In the genomic region with DNA sequence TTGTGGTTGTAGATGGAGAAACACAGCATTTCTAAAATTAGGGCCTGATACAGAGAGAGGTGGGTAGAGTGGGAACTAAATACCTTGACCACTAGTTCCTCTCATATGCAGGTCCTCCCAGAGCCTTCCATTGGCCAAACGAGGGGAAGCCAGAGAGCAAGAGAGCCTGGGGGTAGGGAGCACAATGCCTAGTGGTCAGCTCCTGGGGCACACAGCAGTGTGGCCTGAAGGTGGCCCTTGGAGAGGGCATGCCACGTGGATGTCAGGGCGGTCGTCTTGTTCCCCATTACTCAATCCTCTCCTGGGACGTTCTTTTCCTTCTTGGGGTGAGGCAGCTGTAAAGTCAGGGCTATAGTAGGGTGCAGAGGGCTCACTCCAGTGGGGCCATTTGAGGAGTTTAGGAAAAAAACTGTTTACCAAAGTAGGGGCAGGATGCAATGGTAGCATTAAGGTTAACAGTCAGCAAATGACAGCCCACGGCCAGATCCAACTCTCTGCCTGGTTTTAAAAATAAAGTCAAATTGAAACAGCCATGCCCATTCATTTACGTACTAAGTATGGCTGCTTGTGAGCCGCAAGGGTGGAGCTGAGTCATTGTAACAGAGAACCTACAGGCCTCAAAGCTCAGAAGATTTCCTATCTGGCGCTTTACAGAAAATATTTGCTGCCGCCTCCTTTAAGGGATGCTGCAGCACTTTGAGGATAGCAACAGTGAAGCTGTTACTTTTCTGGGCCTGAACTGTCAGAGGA, we compare ENCODE assay signal across 12 cellular contexts. TPM values are rescaled to one million over a fixed set of nuclear protein-coding genes. Genes with fewer than 3 reads are reported as not detected.
DNase-seq lines count a peak whose midpoint lies in the region; ATAC-seq and TF ChIP-seq lines count a peak whose summit lies in the region.
"Had no signal": no experiment of that assay in that cellular context is flagged by ENCODE, and none has a peak within 500 bp of the region (broad histone marks: within the 10 kb centered on the region; RNA-seq: fewer than 3 reads in every experiment).

No MANE protein-coding gene starts in this region.

- POLR2A ChIA-PET in CD8-positive, alpha-beta T cell (lab: Charles Lee): no interaction called here

- no peaks in the 10 kb centered on the region for H3K9me3 ChIP-seq in CD8-positive, alpha-beta T cell (ENCODE audit: low read length)

- no peak overlapping the region for H3K27ac Mint-ChIP-seq in chondrocyte (ENCODE audit: unreplicated experiment)
- H3K27ac Mint-ChIP-seq in CD8-positive, alpha-beta T cell: no peak overlapping the region
- H3K27ac Mint-ChIP-seq: T-helper 17 cell had no signal

- H3K4me3 Mint-ChIP-seq in chondrocyte (ENCODE audit: unreplicated experiment): no peak overlapping the region
- H3K4me3 Mint-ChIP-seq in CD8-positive, alpha-beta T cell: no peak overlapping the region
- H3K4me3 Mint-ChIP-seq: T-helper 17 cell had no signal

- H3K4me1 ChIP-seq in CD8-positive, alpha-beta T cell (ENCODE audit: insufficient read depth, low read length): no peaks in the 10 kb centered on the region

- no peaks in the 10 kb centered on the region for H3K36me3 Mint-ChIP-seq in chondrocyte (ENCODE audit: low read depth)
- H3K36me3 Mint-ChIP-seq in CD8-positive, alpha-beta T cell: no peaks in the 10 kb centered on the region

- no peak overlapping the region for H3K4me3 ChIP-seq in CD8-positive, alpha-beta T cell (ENCODE audit: low read depth, low read length)

- H3K4me1 Mint-ChIP-seq in chondrocyte (ENCODE audit: low read depth): peaks cover 20% of the 10 kb centered on the region
- H3K4me1 Mint-ChIP-seq in CD8-positive, alpha-beta T cell (ENCODE audit: low read depth): no peaks in the 10 kb centered on the region

- TF ChIP-seq CTCF in chondrocyte (IDR thresholded peaks at IDR 0.05): no peak
- TF ChIP-seq CTCF in CD8-positive, alpha-beta T cell (IDR thresholded peaks at IDR 0.05): no peak

- CTCF ChIA-PET in CD8-positive, alpha-beta T cell (lab: Charles Lee): interaction anchor here (2.2 kb wide), 1 partner anchor 23 kb away, joined by 5 read pairs; no protein-coding TSS in a partner anchor

- H3K9me3 Mint-ChIP-seq in chondrocyte (ENCODE audit: low read depth): no peaks in the 10 kb centered on the region
- H3K9me3 Mint-ChIP-seq in CD8-positive, alpha-beta T cell: no peaks in the 10 kb centered on the region

- no peaks in the 10 kb centered on the region for H3K36me3 ChIP-seq in CD8-positive, alpha-beta T cell (ENCODE audit: insufficient read depth, low read length)

- H3K27me3 Mint-ChIP-seq in chondrocyte (ENCODE audit: low read depth): no peaks in the 10 kb centered on the region
- no peaks in the 10 kb centered on the region for H3K27me3 Mint-ChIP-seq in CD8-positive, alpha-beta T cell (ENCODE audit: low read depth)

- no peak overlapping the region for H3K27ac ChIP-seq in CD8-positive, alpha-beta T cell (ENCODE audit: low read depth, low read length)

- no peaks in the 10 kb centered on the region for H3K27me3 ChIP-seq in CD8-positive, alpha-beta T cell (ENCODE audit: insufficient read depth, low read length)

- DNase-seq in stimulated activated CD4-positive, alpha-beta T cell treated with anti-CD3 and anti-CD28 coated beads, Interleukin-15, amount 100 ng/mL, for 48 hours (ENCODE audit: low read depth in 2 of 2): peak; percentile 29 to 39
- no peak for DNase-seq in stimulated activated CD4-positive, alpha-beta T cell treated with anti-CD3 and anti-CD28 coated beads, Interleukin-4, amount 100 ng/mL, for 4 hours
- peak; percentile 55 for DNase-seq in chondrocyte (ENCODE audit: low spot score)
- no peak for DNase-seq in CD8-positive, alpha-beta T cell
- no peak for DNase-seq in activated gamma-delta T cell (lab: John Stamatoyannopoulos, UW)
- no peak for DNase-seq in RPMI8226
- DNase-seq: Karpas-422, NCI-H748 treated with DMSO at 0.1 percent for 48 hours, nucleus accumbens, T-helper 17 cell had no signal

- ATAC-seq in HG03520 (IDR thresholded peaks at IDR 0.05; ENCODE audit: unreplicated experiment) (peak; percentile 65), HG03139 (IDR thresholded peaks at IDR 0.05; ENCODE audit: unreplicated experiment) (no peak)
- no peak for ATAC-seq in CD8-positive, alpha-beta T cell
- ATAC-seq: T-helper 17 cell had no signal

- intact Hi-C loops in CD8-positive, alpha-beta T cell (cut with DNase I, micrococcal nuclease): no loop called here

RNA-seq across cellular contexts. Expression of a gene that starts 7.6 kb away (rescaled TPM):
- 0.10 to 0.20 TPM in 2 of 3 replicates, not detected in the other for total RNA-seq in chondrocyte
- under 1 TPM; 0.11 to 0.19 TPM for total RNA-seq in CD8-positive, alpha-beta T cell

Comparison
In these comparisons a context has a peak if more than half of its experiments do, and no peak if none do; other contexts are left out.
1. DNase-seq: peak in stimulated activated CD4-positive, alpha-beta T cell treated with anti-CD3 and anti-CD28 coated beads, Interleukin-15, amount 100 ng/mL, for 48 hours (2 of 2) and chondrocyte (single experiment); none in stimulated activated CD4-positive, alpha-beta T cell treated with anti-CD3 and anti-CD28 coated beads, Interleukin-4, amount 100 ng/mL, for 4 hours (0 of 2), CD8-positive, alpha-beta T cell (0 of 7), activated gamma-delta T cell (single experiment) and RPMI8226 (single experiment).